In genomic region chr9:83062653-83063527, GRCh38 we compare ENCODE assay signal across 8 cellular contexts. TPM values are rescaled to one million over a fixed set of nuclear protein-coding genes. Genes with fewer than 3 reads are reported as not detected.
DNase-seq lines count a peak whose midpoint lies in the region; ATAC-seq and TF ChIP-seq lines count a peak whose summit lies in the region.

TSS of gene RASEF (minus strand) at chr9:83063142. CDS start at chr9:83062867, 275 bp downstream.

- DNase-seq in COR-L47 (lab: John Stamatoyannopoulos, UW) (peak; percentile 82), NCI-H1417 treated with DMSO at 0.1 percent for 48 hours (lab: John Stamatoyannopoulos, UW) (peak; percentile 20), colonic mucosa (peak; percentile 85), superior temporal gyrus (ENCODE audit: extremely low spot score) (no peak)

- H3K9me3 ChIP-seq in colonic mucosa (no peaks in the 10 kb centered on the region), mucosa of stomach (ENCODE audit: control insufficient read depth, low read length) (no peaks in the 10 kb centered on the region)

- peaks cover 4% of the 10 kb centered on the region for H3K27me3 ChIP-seq in colonic mucosa
- no peaks in the 10 kb centered on the region for H3K27me3 ChIP-seq in mucosa of stomach (ENCODE audit: control insufficient read depth, insufficient read depth, low read length)

- TF ChIP-seq CTCF in colonic mucosa (IDR thresholded peaks at IDR 0.05) = no peak

- H3K36me3 ChIP-seq in colonic mucosa = no peaks in the 10 kb centered on the region
- no peaks in the 10 kb centered on the region for H3K36me3 ChIP-seq in mucosa of stomach (ENCODE audit: control insufficient read depth, insufficient read depth, low read length)

- H3K4me3 ChIP-seq in colonic mucosa (peak within 1 kb of the TSS; percentile 60), mucosa of stomach (ENCODE audit: low read length) (peak within 1 kb of the TSS; percentile 75)

- peak within 1 kb of the TSS; percentile 94 for H3K27ac ChIP-seq in colonic mucosa

- peak within 1 kb of the TSS; percentile 60 to 81 for H3K9ac ChIP-seq in colonic mucosa (ENCODE audit: low read depth in 2 of 2, low read length in 2 of 2)
- peak within 1 kb of the TSS; percentile 80 for H3K9ac ChIP-seq in mucosa of stomach (ENCODE audit: low read length)

- ATAC-seq in GM18861 (IDR thresholded peaks at IDR 0.05; ENCODE audit: unreplicated experiment) = no peak
- ATAC-seq in GM21528 (IDR thresholded peaks at IDR 0.05; ENCODE audit: low FRiP score, unreplicated experiment) = no peak
- ATAC-seq in GM21515 (IDR thresholded peaks at IDR 0.05; ENCODE audit: unreplicated experiment) = no peak

- no peaks in the 10 kb centered on the region for H3K4me1 ChIP-seq in colonic mucosa
- peaks cover 7% of the 10 kb centered on the region for H3K4me1 ChIP-seq in mucosa of stomach (ENCODE audit: control insufficient read depth, insufficient read depth, low read length)

- intact Hi-C loops in colonic mucosa (cut with DNase I) = no loop called here

RNA-seq across cellular contexts. Expression of gene RASEF, which starts in this region (rescaled TPM):
- 10 to 100 TPM; 36.8 to 38.9 TPM for total RNA-seq in colonic mucosa
